ENCODE assay signal across 1 cellular context in the genomic region with DNA sequence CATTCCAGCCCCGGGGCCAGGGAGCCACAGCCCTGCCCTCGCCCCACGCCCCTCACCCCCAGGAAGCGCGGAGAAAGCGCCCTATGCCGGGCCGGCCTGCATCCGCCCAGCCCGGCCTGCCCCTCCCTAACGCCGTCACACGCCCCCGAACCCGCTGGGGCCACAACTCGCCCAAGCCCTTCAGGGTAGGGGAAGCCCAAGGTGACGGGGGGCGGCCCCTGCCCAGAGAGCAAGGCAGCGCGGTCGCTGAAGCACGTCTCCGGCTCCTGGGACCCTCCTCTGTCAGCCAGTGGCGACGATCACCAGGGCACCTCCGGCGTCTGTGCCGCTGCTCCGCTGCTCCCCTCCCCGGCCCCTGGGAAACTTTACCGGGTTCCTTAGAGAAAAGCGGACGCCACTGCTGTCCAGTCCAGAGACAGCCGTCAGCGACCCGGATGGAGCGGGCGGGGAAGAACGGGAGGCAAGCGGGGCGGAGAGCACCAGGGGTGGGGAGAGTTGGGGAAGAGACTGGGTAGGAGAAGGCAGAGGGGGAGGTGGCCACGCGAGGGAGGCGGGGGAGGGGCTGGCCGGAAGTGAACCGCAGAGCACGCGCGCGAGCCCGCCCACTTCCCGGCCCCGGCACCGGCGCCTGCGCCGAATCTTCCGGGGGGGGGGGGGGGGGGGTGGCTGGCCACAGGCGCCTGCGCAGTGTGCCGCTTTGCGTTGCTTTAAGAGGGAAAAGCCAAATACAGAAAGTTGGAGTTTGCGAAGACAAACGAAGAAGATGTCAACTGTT.
TF ChIP-seq lines count a peak whose summit lies in the region.

A gene with protein sequence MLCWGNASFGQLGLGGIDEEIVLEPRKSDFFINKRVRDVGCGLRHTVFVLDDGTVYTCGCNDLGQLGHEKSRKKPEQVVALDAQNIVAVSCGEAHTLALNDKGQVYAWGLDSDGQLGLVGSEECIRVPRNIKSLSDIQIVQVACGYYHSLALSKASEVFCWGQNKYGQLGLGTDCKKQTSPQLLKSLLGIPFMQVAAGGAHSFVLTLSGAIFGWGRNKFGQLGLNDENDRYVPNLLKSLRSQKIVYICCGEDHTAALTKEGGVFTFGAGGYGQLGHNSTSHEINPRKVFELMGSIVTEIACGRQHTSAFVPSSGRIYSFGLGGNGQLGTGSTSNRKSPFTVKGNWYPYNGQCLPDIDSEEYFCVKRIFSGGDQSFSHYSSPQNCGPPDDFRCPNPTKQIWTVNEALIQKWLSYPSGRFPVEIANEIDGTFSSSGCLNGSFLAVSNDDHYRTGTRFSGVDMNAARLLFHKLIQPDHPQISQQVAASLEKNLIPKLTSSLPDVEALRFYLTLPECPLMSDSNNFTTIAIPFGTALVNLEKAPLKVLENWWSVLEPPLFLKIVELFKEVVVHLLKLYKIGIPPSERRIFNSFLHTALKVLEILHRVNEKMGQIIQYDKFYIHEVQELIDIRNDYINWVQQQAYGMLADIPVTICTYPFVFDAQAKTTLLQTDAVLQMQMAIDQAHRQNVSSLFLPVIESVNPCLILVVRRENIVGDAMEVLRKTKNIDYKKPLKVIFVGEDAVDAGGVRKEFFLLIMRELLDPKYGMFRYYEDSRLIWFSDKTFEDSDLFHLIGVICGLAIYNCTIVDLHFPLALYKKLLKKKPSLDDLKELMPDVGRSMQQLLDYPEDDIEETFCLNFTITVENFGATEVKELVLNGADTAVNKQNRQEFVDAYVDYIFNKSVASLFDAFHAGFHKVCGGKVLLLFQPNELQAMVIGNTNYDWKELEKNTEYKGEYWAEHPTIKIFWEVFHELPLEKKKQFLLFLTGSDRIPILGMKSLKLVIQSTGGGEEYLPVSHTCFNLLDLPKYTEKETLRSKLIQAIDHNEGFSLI (minus strand): TSS at position 509 of the 775 bp plus-strand sequence. CDS start 2,175 bp downstream, outside the sequence.

TF ChIP-seq in K562, 482 proteins besides CTCF, POLR2A, EP300 and RAD21 (continued from another document and continues in another):
- 0 out of 2 replicates have a peak, but pooled peaks have one; percentile 68 for TF ChIP-seq RREB1 (CRISPR knock-in tag; IDR thresholded peaks at IDR 0.05)
- no peak for TF ChIP-seq PTBP1 (IDR thresholded peaks at IDR 0.05; ENCODE audit: low read depth, low read length)
- TF ChIP-seq PHB (CRISPR knock-in tag; IDR thresholded peaks at IDR 0.05) = no peak
- no peak for TF ChIP-seq IFI16 (CRISPR knock-in tag; IDR thresholded peaks at IDR 0.05)
- no peak for TF ChIP-seq CBFA2T2 (conservative IDR thresholded peaks at IDR 0.05)
- TF ChIP-seq, protein P1, sequence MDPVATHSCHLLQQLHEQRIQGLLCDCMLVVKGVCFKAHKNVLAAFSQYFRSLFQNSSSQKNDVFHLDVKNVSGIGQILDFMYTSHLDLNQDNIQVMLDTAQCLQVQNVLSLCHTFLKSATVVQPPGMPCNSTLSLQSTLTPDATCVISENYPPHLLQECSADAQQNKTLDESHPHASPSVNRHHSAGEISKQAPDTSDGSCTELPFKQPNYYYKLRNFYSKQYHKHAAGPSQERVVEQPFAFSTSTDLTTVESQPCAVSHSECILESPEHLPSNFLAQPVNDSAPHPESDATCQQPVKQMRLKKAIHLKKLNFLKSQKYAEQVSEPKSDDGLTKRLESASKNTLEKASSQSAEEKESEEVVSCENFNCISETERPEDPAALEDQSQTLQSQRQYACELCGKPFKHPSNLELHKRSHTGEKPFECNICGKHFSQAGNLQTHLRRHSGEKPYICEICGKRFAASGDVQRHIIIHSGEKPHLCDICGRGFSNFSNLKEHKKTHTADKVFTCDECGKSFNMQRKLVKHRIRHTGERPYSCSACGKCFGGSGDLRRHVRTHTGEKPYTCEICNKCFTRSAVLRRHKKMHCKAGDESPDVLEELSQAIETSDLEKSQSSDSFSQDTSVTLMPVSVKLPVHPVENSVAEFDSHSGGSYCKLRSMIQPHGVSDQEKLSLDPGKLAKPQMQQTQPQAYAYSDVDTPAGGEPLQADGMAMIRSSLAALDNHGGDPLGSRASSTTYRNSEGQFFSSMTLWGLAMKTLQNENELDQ (CRISPR knock-in tag; IDR thresholded peaks at IDR 0.05; ENCODE audit: borderline replicate concordance) = 0 out of 2 replicates have a peak, but pooled peaks have one; percentile 60
- no peak for TF ChIP-seq ZBTB5 (IDR thresholded peaks at IDR 0.05)
- TF ChIP-seq ZKSCAN3 (CRISPR knock-in tag; IDR thresholded peaks at IDR 0.05) = no peak
- no peak for TF ChIP-seq ZNF311 (CRISPR knock-in tag; IDR thresholded peaks at IDR 0.05)
- no peak for TF ChIP-seq MEF2D (tag; conservative IDR thresholded peaks at IDR 0.05; ENCODE audit: low read depth)
- TF ChIP-seq SAP30 (IDR thresholded peaks at IDR 0.05; ENCODE audit: borderline replicate concordance, insufficient read depth, low read depth, low read length, poor library complexity, severe bottlenecking) = peak; percentile 80
- TF ChIP-seq NFE2 (IDR thresholded peaks at IDR 0.05; ENCODE audit: low read depth) = no peak
- TF ChIP-seq CREM (IDR thresholded peaks at IDR 0.05; ENCODE audit: low read depth) = peak; percentile 71
- 0 out of 2 replicates have a peak, but pooled peaks have one; percentile 65 for TF ChIP-seq PML (IDR thresholded peaks at IDR 0.05; ENCODE audit: low read length)
- TF ChIP-seq PRDM10 (IDR thresholded peaks at IDR 0.05; ENCODE audit: partially characterized antibody) = peak; percentile 98
- TF ChIP-seq, protein P2, sequence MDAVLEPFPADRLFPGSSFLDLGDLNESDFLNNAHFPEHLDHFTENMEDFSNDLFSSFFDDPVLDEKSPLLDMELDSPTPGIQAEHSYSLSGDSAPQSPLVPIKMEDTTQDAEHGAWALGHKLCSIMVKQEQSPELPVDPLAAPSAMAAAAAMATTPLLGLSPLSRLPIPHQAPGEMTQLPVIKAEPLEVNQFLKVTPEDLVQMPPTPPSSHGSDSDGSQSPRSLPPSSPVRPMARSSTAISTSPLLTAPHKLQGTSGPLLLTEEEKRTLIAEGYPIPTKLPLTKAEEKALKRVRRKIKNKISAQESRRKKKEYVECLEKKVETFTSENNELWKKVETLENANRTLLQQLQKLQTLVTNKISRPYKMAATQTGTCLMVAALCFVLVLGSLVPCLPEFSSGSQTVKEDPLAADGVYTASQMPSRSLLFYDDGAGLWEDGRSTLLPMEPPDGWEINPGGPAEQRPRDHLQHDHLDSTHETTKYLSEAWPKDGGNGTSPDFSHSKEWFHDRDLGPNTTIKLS (IDR thresholded peaks at IDR 0.05; ENCODE audit: borderline replicate concordance, low read depth) = 0 out of 2 replicates have a peak, but pooled peaks have one; percentile 43
- no peak for TF ChIP-seq ZMIZ1 (IDR thresholded peaks at IDR 0.05; ENCODE audit: low read depth in 2 of 2, low read length in 2 of 2)
